ENCODE assay signal across 11 cellular contexts in genomic region chr6:113774122-113774835, GRCh38.
DNase-seq lines count a peak whose midpoint lies in the region; ATAC-seq lines count a peak whose summit lies in the region.
"Had no signal": no experiment of that assay in that cellular context is flagged by ENCODE, and none has a peak within 500 bp of the region (broad histone marks: within the 10 kb centered on the region; RNA-seq: fewer than 3 reads in every experiment).

No MANE protein-coding gene starts in this region.

- intact Hi-C loops in sciatic nerve (cut with DNase I) = no loop called here
- intact Hi-C loops in activated CD4-positive, alpha-beta T cell treated with anti-CD3 and anti-CD28 coated beads for 36 hours (cut with DNase I, micrococcal nuclease) = no loop called here

- CTCF ChIA-PET in activated CD4-positive, alpha-beta memory T cell treated with anti-CD3 and anti-CD28 coated beads, Interleukin-2, amount 10 ng/mL, durations not matched to agents 7 days and 5 days (lab: Charles Lee) = no interaction called here
- CTCF ChIA-PET in activated CD4-positive, alpha-beta T cell treated with anti-CD3 and anti-CD28 coated beads for 36 hours (lab: Charles Lee) = no interaction called here

- H3K4me3 Mint-ChIP-seq in activated CD4-positive, alpha-beta memory T cell treated with anti-CD3 and anti-CD28 coated beads, Interleukin-2, amount 10 ng/mL, durations not matched to agents 7 days and 5 days = no peak overlapping the region
- no peak overlapping the region for H3K4me3 Mint-ChIP-seq in activated CD4-positive, alpha-beta T cell treated with anti-CD3 and anti-CD28 coated beads for 36 hours

- no peaks in the 10 kb centered on the region for H3K4me1 Mint-ChIP-seq in activated CD4-positive, alpha-beta memory T cell treated with anti-CD3 and anti-CD28 coated beads, Interleukin-2, amount 10 ng/mL, durations not matched to agents 7 days and 5 days
- H3K4me1 Mint-ChIP-seq in activated CD4-positive, alpha-beta T cell treated with anti-CD3 and anti-CD28 coated beads for 36 hours = no peaks in the 10 kb centered on the region

- DNase-seq in GM04503 (ENCODE audit: low read depth) = peak; percentile 16
- peak; percentile 22 for DNase-seq in NOMO-1 treated with dmso at 0.1 percent for 144 hours (lab: John Stamatoyannopoulos, UW; ENCODE audit: unreplicated experiment)
- DNase-seq in sciatic nerve (ENCODE audit: low spot score) = no peak
- DNase-seq in activated CD4-positive, alpha-beta memory T cell treated with anti-CD3 and anti-CD28 coated beads, Interleukin-2, amount 10 ng/mL, durations not matched to agents 7 days and 5 days = no peak
- no peak for DNase-seq in activated CD4-positive, alpha-beta T cell treated with anti-CD3 and anti-CD28 coated beads for 36 hours
- DNase-seq: heart right ventricle, NCI-H2171, Right ventricle myocardium superior, tibial artery had no signal

- no peaks in the 10 kb centered on the region for H3K36me3 Mint-ChIP-seq in activated CD4-positive, alpha-beta memory T cell treated with anti-CD3 and anti-CD28 coated beads, Interleukin-2, amount 10 ng/mL, durations not matched to agents 7 days and 5 days (ENCODE audit: low read depth)
- no peaks in the 10 kb centered on the region for H3K36me3 Mint-ChIP-seq in activated CD4-positive, alpha-beta T cell treated with anti-CD3 and anti-CD28 coated beads for 36 hours (ENCODE audit: low read depth)

- POLR2A ChIA-PET in activated CD4-positive, alpha-beta memory T cell treated with anti-CD3 and anti-CD28 coated beads, Interleukin-2, amount 10 ng/mL, durations not matched to agents 7 days and 5 days (lab: Charles Lee) = no interaction called here
- POLR2A ChIA-PET in activated CD4-positive, alpha-beta T cell treated with anti-CD3 and anti-CD28 coated beads for 36 hours (lab: Charles Lee) = no interaction called here

- H3K27ac Mint-ChIP-seq in activated CD4-positive, alpha-beta memory T cell treated with anti-CD3 and anti-CD28 coated beads, Interleukin-2, amount 10 ng/mL, durations not matched to agents 7 days and 5 days = no peak overlapping the region
- H3K27ac Mint-ChIP-seq in activated CD4-positive, alpha-beta T cell treated with anti-CD3 and anti-CD28 coated beads for 36 hours = no peak overlapping the region

- H3K27me3 Mint-ChIP-seq in activated CD4-positive, alpha-beta memory T cell treated with anti-CD3 and anti-CD28 coated beads, Interleukin-2, amount 10 ng/mL, durations not matched to agents 7 days and 5 days = no peaks in the 10 kb centered on the region
- H3K27me3 Mint-ChIP-seq in activated CD4-positive, alpha-beta T cell treated with anti-CD3 and anti-CD28 coated beads for 36 hours = no peaks in the 10 kb centered on the region

- ATAC-seq in esophagus mucosa = peak; percentile 77
- ATAC-seq in sciatic nerve = peak; percentile 55
- no peak for ATAC-seq in HG03342 (IDR thresholded peaks at IDR 0.05; ENCODE audit: unreplicated experiment)
- no peak for ATAC-seq in activated CD4-positive, alpha-beta T cell treated with anti-CD3 and anti-CD28 coated beads for 36 hours
- ATAC-seq: heart right ventricle had no signal

- no peaks in the 10 kb centered on the region for H3K9me3 Mint-ChIP-seq in activated CD4-positive, alpha-beta memory T cell treated with anti-CD3 and anti-CD28 coated beads, Interleukin-2, amount 10 ng/mL, durations not matched to agents 7 days and 5 days
- no peaks in the 10 kb centered on the region for H3K9me3 Mint-ChIP-seq in activated CD4-positive, alpha-beta T cell treated with anti-CD3 and anti-CD28 coated beads for 36 hours (ENCODE audit: low read depth)

Comparison
In these comparisons a context has a peak if more than half of its experiments do, and no peak if none do; other contexts are left out.
1. DNase-seq: peak in GM04503 (single experiment) and NOMO-1 treated with dmso at 0.1 percent for 144 hours (single experiment); none in sciatic nerve (single experiment), activated CD4-positive, alpha-beta memory T cell treated with anti-CD3 and anti-CD28 coated beads, Interleukin-2, amount 10 ng/mL, durations not matched to agents 7 days and 5 days (single experiment) and activated CD4-positive, alpha-beta T cell treated with anti-CD3 and anti-CD28 coated beads for 36 hours (single experiment).
2. ATAC-seq: peak in esophagus mucosa (single experiment) and sciatic nerve (single experiment); none in HG03342 (single experiment) and activated CD4-positive, alpha-beta T cell treated with anti-CD3 and anti-CD28 coated beads for 36 hours (single experiment).